ENCODE assay signal across 10 cellular contexts in genomic region chr18:64518191-64518590, GRCh38.
"Had no signal": no experiment of that assay in that cellular context is flagged by ENCODE, and none has a peak within 500 bp of the region (broad histone marks: within the 10 kb centered on the region; RNA-seq: fewer than 3 reads in every experiment).

No MANE protein-coding gene starts in this region.

- DNase-seq: GM23248, GOT3, H7, HFFc6, IMR-90, KG1 had no signal

- ATAC-seq: HCT116, K562 had no signal

- H3K9me3 ChIP-seq: HAP-1 had no signal

- H3K4me1 ChIP-seq: HAP-1 had no signal

- H3K4me3 ChIP-seq: GM23248, HAP-1, K562 had no signal

- H3K27ac ChIP-seq: GM23248 had no signal

- H2AFZ ChIP-seq: GM23248 had no signal

- FAIRE-seq: HTR-8/SVneo, K562 had no signal

- H3K36me3 ChIP-seq: HAP-1 had no signal

- H3K9ac ChIP-seq: GM23248 had no signal
